ENCODE assay signal across 1 cellular context in the genomic region with DNA sequence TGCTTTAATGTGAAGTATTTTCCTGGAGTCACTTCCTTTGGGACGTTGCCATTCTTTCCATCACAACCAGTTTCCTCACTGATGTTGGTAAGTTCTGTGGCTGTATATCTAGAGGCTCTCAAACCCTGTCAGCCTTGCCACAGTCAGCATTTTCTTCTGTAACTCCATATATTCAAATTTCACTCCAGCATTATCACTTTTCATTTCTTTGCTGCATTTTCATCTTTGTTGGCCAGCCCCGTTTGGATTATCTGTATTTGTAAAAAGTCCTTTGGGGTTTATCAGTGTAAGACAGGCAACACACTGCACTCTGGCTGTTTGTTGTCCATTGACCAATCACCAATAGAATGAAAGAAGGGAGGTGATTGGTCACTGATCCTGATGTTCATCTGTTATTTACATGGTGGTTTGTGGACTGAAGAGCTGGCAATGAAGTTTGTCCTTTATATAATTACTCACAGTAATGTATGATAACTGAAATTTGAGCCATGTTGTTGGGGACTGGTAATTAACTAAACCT.
TF ChIP-seq lines count a peak whose summit lies in the region.

No MANE protein-coding gene starts in this region.

TF ChIP-seq in SK-N-SH treated with all-trans-retinoic acid at 6 μM for 48 hours, 23 proteins besides CTCF, POLR2A, EP300 and RAD21 (continued from another document):
- TF ChIP-seq, protein P1, sequence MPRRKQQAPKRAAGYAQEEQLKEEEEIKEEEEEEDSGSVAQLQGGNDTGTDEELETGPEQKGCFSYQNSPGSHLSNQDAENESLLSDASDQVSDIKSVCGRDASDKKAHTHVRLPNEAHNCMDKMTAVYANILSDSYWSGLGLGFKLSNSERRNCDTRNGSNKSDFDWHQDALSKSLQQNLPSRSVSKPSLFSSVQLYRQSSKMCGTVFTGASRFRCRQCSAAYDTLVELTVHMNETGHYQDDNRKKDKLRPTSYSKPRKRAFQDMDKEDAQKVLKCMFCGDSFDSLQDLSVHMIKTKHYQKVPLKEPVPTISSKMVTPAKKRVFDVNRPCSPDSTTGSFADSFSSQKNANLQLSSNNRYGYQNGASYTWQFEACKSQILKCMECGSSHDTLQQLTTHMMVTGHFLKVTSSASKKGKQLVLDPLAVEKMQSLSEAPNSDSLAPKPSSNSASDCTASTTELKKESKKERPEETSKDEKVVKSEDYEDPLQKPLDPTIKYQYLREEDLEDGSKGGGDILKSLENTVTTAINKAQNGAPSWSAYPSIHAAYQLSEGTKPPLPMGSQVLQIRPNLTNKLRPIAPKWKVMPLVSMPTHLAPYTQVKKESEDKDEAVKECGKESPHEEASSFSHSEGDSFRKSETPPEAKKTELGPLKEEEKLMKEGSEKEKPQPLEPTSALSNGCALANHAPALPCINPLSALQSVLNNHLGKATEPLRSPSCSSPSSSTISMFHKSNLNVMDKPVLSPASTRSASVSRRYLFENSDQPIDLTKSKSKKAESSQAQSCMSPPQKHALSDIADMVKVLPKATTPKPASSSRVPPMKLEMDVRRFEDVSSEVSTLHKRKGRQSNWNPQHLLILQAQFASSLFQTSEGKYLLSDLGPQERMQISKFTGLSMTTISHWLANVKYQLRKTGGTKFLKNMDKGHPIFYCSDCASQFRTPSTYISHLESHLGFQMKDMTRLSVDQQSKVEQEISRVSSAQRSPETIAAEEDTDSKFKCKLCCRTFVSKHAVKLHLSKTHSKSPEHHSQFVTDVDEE (CRISPR knock-in tag; IDR thresholded peaks at IDR 0.05): no peak
- TF ChIP-seq RARB (CRISPR knock-in tag; IDR thresholded peaks at IDR 0.05) (no peak), ZNF70 (CRISPR knock-in tag; IDR thresholded peaks at IDR 0.05) (no peak), CSDC2 (CRISPR knock-in tag; IDR thresholded peaks at IDR 0.05) (no peak)
